1 cellular context compared by ENCODE assay signal in genomic region chr1:145281037-145281727, GRCh38.
TF ChIP-seq lines count a peak whose summit lies in the region.
"Not testable (repeated sequence)": the region's sequence is repeated elsewhere in the genome, so short reads cannot be mapped to it uniquely, and the experiment has no call there.

No MANE protein-coding gene starts in this region.

TF ChIP-seq in HepG2, 621 proteins besides CTCF, POLR2A, EP300 and RAD21 (continued from another document):
- TF ChIP-seq ZGPAT (CRISPR knock-in tag; IDR thresholded peaks at IDR 0.05) (peak; percentile 71; the same call in 1 of the 2 replicates), PCBP1 (IDR thresholded peaks at IDR 0.05; ENCODE audit: borderline replicate concordance, low read depth, low read length) (0 out of 2 replicates have a peak, but pooled peaks have one; percentile 67), ZNF574 (CRISPR knock-in tag; IDR thresholded peaks at IDR 0.05) (peak; percentile 58), SP1 (CRISPR knock-in tag; IDR thresholded peaks at IDR 0.05) (peak; percentile 58), MED13 (CRISPR knock-in tag; IDR thresholded peaks at IDR 0.05) (peak; percentile 71; the same call in 1 of the 2 replicates), RARA (CRISPR knock-in tag; IDR thresholded peaks at IDR 0.05) (peak; percentile 38; the same call in 1 of the 2 replicates), IRF2 (CRISPR knock-in tag; IDR thresholded peaks at IDR 0.05) (0 out of 2 replicates have a peak, but pooled peaks have one; percentile 26), KLF6 (CRISPR knock-in tag; IDR thresholded peaks at IDR 0.05) (peak; percentile 64; the same call in 1 of the 2 replicates), SIN3A (IDR thresholded peaks at IDR 0.05; ENCODE audit: borderline replicate concordance, low read depth, low read length) (peak; percentile 78), NFIC (IDR thresholded peaks at IDR 0.05; ENCODE audit: low read length) (peak; percentile 83), YEATS2 (CRISPR knock-in tag; IDR thresholded peaks at IDR 0.05; ENCODE audit: borderline replicate concordance) (peak; percentile 18; the same call in 1 of the 2 replicates), SOX13 (IDR thresholded peaks at IDR 0.05) (peak; percentile 86), ZC3H4 (CRISPR knock-in tag; IDR thresholded peaks at IDR 0.05; ENCODE audit: borderline replicate concordance) (peak; percentile 97), ZBTB25 (CRISPR knock-in tag; IDR thresholded peaks at IDR 0.05) (0 out of 2 replicates have a peak, but pooled peaks have one; percentile 24), AFF4 (CRISPR knock-in tag; IDR thresholded peaks at IDR 0.05) (peak; percentile 96), ETV6 (CRISPR knock-in tag; conservative IDR thresholded peaks at IDR 0.05) (0 out of 2 replicates have a peak, but pooled peaks have one; percentile 36), MIXL1 (CRISPR knock-in tag; IDR thresholded peaks at IDR 0.05) (peak; percentile 38; the same call in 1 of the 2 replicates), ZBTB7B (CRISPR knock-in tag; IDR thresholded peaks at IDR 0.05) (0 out of 2 replicates have a peak, but pooled peaks have one; percentile 21), HNRNPK (IDR thresholded peaks at IDR 0.05; ENCODE audit: low read depth, low read length, poor library complexity, severe bottlenecking) (peak; percentile 59), ATF2 (CRISPR knock-in tag; IDR thresholded peaks at IDR 0.05) (peak; percentile 65; the same call in 1 of the 2 replicates), ZNF557 (CRISPR knock-in tag; IDR thresholded peaks at IDR 0.05) (peak; percentile 20; the same call in 1 of the 2 replicates), BRCA1 (CRISPR knock-in tag; IDR thresholded peaks at IDR 0.05) (0 out of 2 replicates have a peak, but pooled peaks have one; percentile 56), POGZ (CRISPR knock-in tag; IDR thresholded peaks at IDR 0.05) (0 out of 2 replicates have a peak, but pooled peaks have one; percentile 28), CBX1 (IDR thresholded peaks at IDR 0.05; ENCODE audit: low read depth) (peak; percentile 100), KLF11 (CRISPR knock-in tag; IDR thresholded peaks at IDR 0.05) (0 out of 2 replicates have a peak, but pooled peaks have one; percentile 35), NKX3-1 (CRISPR knock-in tag; IDR thresholded peaks at IDR 0.05) (0 out of 2 replicates have a peak, but pooled peaks have one; percentile 48), SMAD3 (CRISPR knock-in tag; IDR thresholded peaks at IDR 0.05) (peak; percentile 42; the same call in 1 of the 2 replicates)
- not testable (repeated sequence) for TF ChIP-seq SP1 (IDR thresholded peaks at IDR 0.05); SOX13 (CRISPR knock-in tag; conservative IDR thresholded peaks at IDR 0.05 in 1 of 2, IDR thresholded peaks at IDR 0.05 in 1 of 2)
